Comparison of ENCODE assay signal across 8 cellular contexts in the genomic region with DNA sequence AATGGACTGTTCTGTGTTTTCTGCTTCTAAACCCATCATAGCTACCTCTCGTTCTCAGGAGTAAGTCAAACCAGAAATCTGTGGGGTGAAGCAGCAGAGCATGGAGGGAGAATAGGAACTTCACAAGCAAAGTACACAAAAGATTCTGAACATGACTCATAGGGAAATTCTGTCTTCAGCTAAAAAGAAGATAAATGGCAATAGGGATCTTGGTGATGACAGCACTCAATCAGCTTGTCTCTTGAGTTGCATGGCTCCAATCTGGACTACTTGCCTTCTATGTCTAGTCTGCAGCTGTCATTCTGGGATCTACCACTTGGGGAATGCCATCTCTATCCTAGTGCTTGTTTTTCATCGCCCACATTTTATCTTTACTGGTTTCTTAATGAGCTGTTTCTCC. TPM values are rescaled to one million over a fixed set of nuclear protein-coding genes. Genes with fewer than 3 reads are reported as not detected.
DNase-seq lines count a peak whose midpoint lies in the region; ATAC-seq and TF ChIP-seq lines count a peak whose summit lies in the region.

No MANE protein-coding gene starts in this region.

- TF ChIP-seq CTCF in astrocyte of the spinal cord (IDR thresholded peaks at IDR 0.05; ENCODE audit: low read depth, low read length) (peak; percentile 35), ovary (IDR thresholded peaks at IDR 0.05) (no peak)

- no peaks in the 10 kb centered on the region for H3K27me3 ChIP-seq in ovary

- H3K4me3 ChIP-seq in astrocyte of the spinal cord (ENCODE audit: low read depth, low read length) = no peak overlapping the region
- H3K4me3 ChIP-seq in ovary = no peak overlapping the region

- in situ Hi-C loops in astrocyte of the spinal cord (cut with HindIII; ENCODE audit: low sequenced_read_pairs) = no loop called here

- no peak for TF ChIP-seq POLR2A in ovary (IDR thresholded peaks at IDR 0.05)

- H3K27ac ChIP-seq in ovary = no peak overlapping the region

- H3K9me3 ChIP-seq in ovary = no peaks in the 10 kb centered on the region

- H3K4me1 ChIP-seq in ovary (ENCODE audit: insufficient read depth) = no peaks in the 10 kb centered on the region

- TF ChIP-seq EP300 in ovary (IDR thresholded peaks at IDR 0.05) = no peak

- ATAC-seq in GM19035 (IDR thresholded peaks at IDR 0.05; ENCODE audit: unreplicated experiment) (peak; percentile 60), HG03103 (IDR thresholded peaks at IDR 0.05; ENCODE audit: low read depth, unreplicated experiment) (peak; percentile 66)

- DNase-seq in AG08395 (ENCODE audit: low spot score) = peak; percentile 12
- DNase-seq in astrocyte of the spinal cord (ENCODE audit: low read depth, low spot score) = no peak
- no peak for DNase-seq in NCI-H1436 treated with DMSO at 0.1 percent for 48 hours (lab: John Stamatoyannopoulos, UW)
- no peak for DNase-seq in NCI-H526 treated with DMSO at 0.1 percent for 48 hours (lab: John Stamatoyannopoulos, UW)
- DNase-seq in NCI-H774 (lab: John Stamatoyannopoulos, UW) = no peak
- DNase-seq in ovary = no peak

- intact Hi-C loops in ovary (cut with DNase I) = loop anchor here in 1 of 4 donors (5.0 kb wide), 1 partner anchor 853 kb away; no protein-coding TSS in a partner anchor

- no peaks in the 10 kb centered on the region for H3K36me3 ChIP-seq in ovary

- WGBS in ovary, 3 donors = 73 to 86% (median 76%) methylated on average over 2 of the region's 2 CpGs

RNA-seq across cellular contexts. Expression of gene GRAMD1C, which starts 13.5 kb away (rescaled TPM):
- total RNA-seq in ovary = 10 to 100 TPM in 1 of 7 donors, 1 to 10 TPM in 5, under 1 TPM in 1; 0.35 to 10.7 (median 1.8) TPM
- polyA plus RNA-seq in ovary = 1 to 10 TPM in 1 of 2 donors, under 1 TPM in 1; 0.75 to 1.9 TPM
